ENCODE assay signal across 17 cellular contexts in genomic region chr7:48428091-48428710, GRCh38.
DNase-seq lines count a peak whose midpoint lies in the region; ATAC-seq and TF ChIP-seq lines count a peak whose summit lies in the region.
"Had no signal": no experiment of that assay in that cellular context is flagged by ENCODE, and none has a peak within 500 bp of the region (broad histone marks: within the 10 kb centered on the region; RNA-seq: fewer than 3 reads in every experiment).

No MANE protein-coding gene starts in this region.

- H3K4me1 ChIP-seq in BLaER1 (peaks cover 27% of the 10 kb centered on the region), PC-3 (ENCODE audit: insufficient read depth, low read length) (peaks cover 42% of the 10 kb centered on the region)

- TF ChIP-seq CTCF in PC-3 (conservative IDR thresholded peaks at IDR 0.05; ENCODE audit: low read depth, low read length) = no peak

- peaks cover 15% of the 10 kb centered on the region for H3F3A ChIP-seq in PC-3 (ENCODE audit: low read length, unreplicated experiment)

- peak overlapping the region; percentile 51 for H3K4me2 ChIP-seq in BLaER1
- H3K4me2 ChIP-seq in PC-3 (ENCODE audit: low read length) = peak overlapping the region; percentile 82
- H3K4me2 ChIP-seq: PC-9 had no signal

- in situ Hi-C loops in ACHN (cut with HindIII; ENCODE audit: low pct_ligation_motif_present, low pct_unique_long_range_greater_than_20kb, low sequenced_read_pairs) = no loop called here

- BruUV-seq in PC-3 (replicated peaks; lab: Mats Ljungman, UMichigan) = no TSS peak

- CTCF ChIA-PET in PC-3 (lab: Charles Lee) = interaction anchor here (0.6 kb wide), 1 partner anchor 20 kb away, joined by 3 read pairs; no protein-coding TSS in a partner anchor

- ATAC-seq in PC-3 (no peak), HG02623 (IDR thresholded peaks at IDR 0.05; ENCODE audit: unreplicated experiment) (no peak)

- H2AFZ ChIP-seq in PC-3 (ENCODE audit: low read length) = peak overlapping the region; percentile 18
- H2AFZ ChIP-seq: PC-9 had no signal

- H3K9ac ChIP-seq in BLaER1 = no peak overlapping the region
- H3K9ac ChIP-seq in PC-3 (ENCODE audit: low read length) = peak overlapping the region; percentile 37

- DNase-seq in DMS153 treated with DMSO at 0.1 percent for 48 hours (lab: John Stamatoyannopoulos, UW; ENCODE audit: unreplicated experiment) (peak; percentile 81), PC-3 (peak; percentile 45), epithelial cell of prostate (ENCODE audit: low read depth, low spot score) (no peak), NCI-H2029 (lab: John Stamatoyannopoulos, UW) (no peak), ACHN (no peak), glomerular visceral epithelial cell (ENCODE audit: extremely low spot score) (no peak)
- DNase-seq: AML-193; CD4-positive, alpha-beta T cell; NCI-H1048; NCI-H1694; NCI-H2171; NCI-H510A; SIG-M5; SW 1271 had no signal

- H3K27ac ChIP-seq in BLaER1 (no peak overlapping the region), PC-3 (ENCODE audit: low read length) (peak overlapping the region; percentile 92), epithelial cell of prostate (peak overlapping the region; percentile 79)
- H3K27ac ChIP-seq: PC-9 had no signal

- H3K27me3 ChIP-seq in BLaER1 = no peaks in the 10 kb centered on the region
- H3K27me3 ChIP-seq in PC-3 (ENCODE audit: low read length) = no peaks in the 10 kb centered on the region

- POLR2A ChIA-PET in PC-3 (lab: Charles Lee; ENCODE audit: unreplicated experiment) = interaction anchor here (0.7 kb wide), 1 partner anchor 1575 kb away, joined by 4 read pairs; no protein-coding TSS in a partner anchor

- H3K79me2 ChIP-seq in PC-3 (ENCODE audit: low read length) = no peaks in the 10 kb centered on the region

- no peaks in the 10 kb centered on the region for H3K9me2 ChIP-seq in PC-3 (replicated peaks; ENCODE audit: low read length)

- H3K9me3 ChIP-seq in BLaER1 (no peaks in the 10 kb centered on the region), PC-3 (ENCODE audit: low read length) (no peaks in the 10 kb centered on the region)

- intact Hi-C loops in PC-3 (cut with micrococcal nuclease) = loop anchor here (5.0 kb wide), 2 partner anchors 261 to 289 kb away; no protein-coding TSS in a partner anchor

- H4K20me1 ChIP-seq in BLaER1 (no peaks in the 10 kb centered on the region), PC-3 (ENCODE audit: low read length) (no peaks in the 10 kb centered on the region)

- H3K36me3 ChIP-seq in BLaER1 (no peaks in the 10 kb centered on the region), PC-3 (ENCODE audit: low read depth, low read length) (no peaks in the 10 kb centered on the region)

- H3K4me3 ChIP-seq in BLaER1 = no peak overlapping the region
- peak overlapping the region; percentile 57 for H3K4me3 ChIP-seq in PC-3 (ENCODE audit: low read length)
- H3K4me3 ChIP-seq: PC-9 had no signal

Comparison
In these comparisons a context has a peak if more than half of its experiments do, and no peak if none do; other contexts are left out.
1. DNase-seq: peak in DMS153 treated with DMSO at 0.1 percent for 48 hours (single experiment) and PC-3 (single experiment); none in epithelial cell of prostate (single experiment), NCI-H2029 (single experiment), ACHN (single experiment) and glomerular visceral epithelial cell (single experiment).